8 cellular contexts compared by ENCODE assay signal in the genomic region with DNA sequence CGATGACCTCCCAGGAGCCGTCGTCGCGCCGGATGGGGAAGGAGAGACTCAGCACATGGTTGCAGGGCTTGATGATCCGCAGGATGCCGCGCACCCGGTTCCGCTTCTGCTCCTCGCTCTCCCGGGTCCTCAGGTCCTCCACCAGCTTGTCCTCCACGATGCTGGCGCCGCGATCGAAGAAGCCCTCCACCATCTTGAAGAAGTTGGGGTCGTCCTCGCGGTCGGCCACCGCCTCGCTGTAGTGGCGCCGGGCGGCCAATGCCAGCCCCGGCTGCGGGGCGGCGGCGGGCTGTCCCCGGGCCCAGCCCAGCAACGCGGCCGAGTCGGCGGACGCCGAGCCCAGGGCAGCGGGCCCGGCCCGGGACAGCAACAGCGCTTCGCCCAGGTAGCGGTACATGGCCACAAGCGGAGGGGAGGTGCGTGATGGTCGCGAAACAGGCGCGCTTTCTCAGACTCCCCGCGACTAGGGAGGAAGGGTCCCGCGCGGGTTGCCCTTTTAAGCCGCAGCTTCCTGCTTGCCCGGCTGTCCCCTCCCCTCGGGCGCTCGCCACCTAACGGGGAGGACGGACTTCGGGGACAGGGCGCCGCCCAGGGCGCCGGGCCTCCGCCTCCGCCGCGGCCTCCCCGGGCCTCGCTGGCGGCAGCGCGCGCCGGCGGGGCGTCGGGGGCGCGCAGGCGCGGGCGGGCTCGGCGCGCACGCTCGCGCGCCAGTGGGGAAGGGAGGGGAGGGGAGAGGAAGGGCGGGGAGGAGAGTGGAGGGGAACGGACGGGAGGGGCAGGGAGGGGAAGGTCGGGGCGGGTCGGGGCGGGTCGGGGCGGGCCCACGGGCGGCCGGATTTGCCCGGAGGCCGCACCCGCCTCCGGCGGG. TPM values are rescaled to one million over a fixed set of nuclear protein-coding genes. Genes with fewer than 3 reads are reported as not detected.
DNase-seq lines count a peak whose midpoint lies in the region; ATAC-seq and TF ChIP-seq lines count a peak whose summit lies in the region.

Gene GLUD1, minus strand, starts transcription at position 471 of the 868 bp plus-strand sequence. Its CDS starts 74 bp downstream, at position 397.
Gene SHLD2, plus strand, starts transcription at position 834 of the 868 bp plus-strand sequence. CDS start 56,149 bp downstream, outside the sequence.

- H3K4me1 Mint-ChIP-seq in T-helper 17 cell, result peaks cover 32% of the 10 kb centered on the region

- TF ChIP-seq CTCF in GM12875 (IDR thresholded peaks at IDR 0.05; ENCODE audit: borderline replicate concordance, insufficient read depth, low read depth, low read length) (no peak), right atrium auricular region (IDR thresholded peaks at IDR 0.05) (no peak), uterus (IDR thresholded peaks at IDR 0.05) (peak in 1 of 4 experiments; percentile 10)

- TF ChIP-seq POLR2A in uterus (IDR thresholded peaks at IDR 0.05), result peak; percentile 61 to 82

- peak within 1 kb of the TSS; percentile 95 for H3K4me3 Mint-ChIP-seq in T-helper 17 cell

- H3K36me3 Mint-ChIP-seq in T-helper 17 cell (ENCODE audit: low read depth), result no peaks in the 10 kb centered on the region

- intact Hi-C loops in uterus (cut with DNase I; ENCODE audit: low total_unique reads), result loop anchor here (10.0 kb wide), 1 partner anchor 130 kb away; the partner anchor contains the start of gene ADIRF

- ATAC-seq in HG02610 (IDR thresholded peaks at IDR 0.05; ENCODE audit: unreplicated experiment) (peak; percentile 69), T-helper 17 cell (peak; percentile 68)

- H3K4me1 ChIP-seq in right atrium auricular region (peaks cover 0 to 34% of the 10 kb centered on the region in 2 donors), uterus (peaks cover 0 to 7% of the 10 kb centered on the region in 2 donors)

- H3K27ac Mint-ChIP-seq in T-helper 17 cell, result peak within 1 kb of the TSS; percentile 96

- H3K27me3 ChIP-seq in right atrium auricular region, result no peaks in the 10 kb centered on the region
- no peaks in the 10 kb centered on the region for H3K27me3 ChIP-seq in uterus

- H3K4me3 ChIP-seq in GM12875 (ENCODE audit: low read depth, low read length), result peak within 1 kb of the TSS; percentile 89
- H3K4me3 ChIP-seq in right atrium auricular region, result peak within 1 kb of the TSS; percentile 79 to 82
- peak within 1 kb of the TSS; percentile 77 to 93 for H3K4me3 ChIP-seq in uterus

- H3K36me3 ChIP-seq in right atrium auricular region (no peaks in the 10 kb centered on the region), uterus (no peaks in the 10 kb centered on the region)

- no peaks in the 10 kb centered on the region for H3K9me3 ChIP-seq in T-helper 17 cell (ENCODE audit: control insufficient read depth, low read length, poor library complexity, severe bottlenecking)
- no peaks in the 10 kb centered on the region for H3K9me3 ChIP-seq in right atrium auricular region
- no peaks in the 10 kb centered on the region for H3K9me3 ChIP-seq in uterus

- DNase-seq in NCI-H1105 (lab: John Stamatoyannopoulos, UW), result peak; percentile 74
- DNase-seq in T-helper 17 cell, result peak; percentile 79 to 84 (median 83)
- peak; percentile 14 to 96 (median 82) for DNase-seq in amygdala (lab: John Stamatoyannopoulos, UW)
- DNase-seq in right atrium auricular region (ENCODE audit: low spot score), result peak; percentile 91
- peak; percentile 66 for DNase-seq in pulmonary artery endothelial cell (ENCODE audit: low read depth, low spot score)
- peak; percentile 83 to 88 for DNase-seq in uterus

- H3K27me3 Mint-ChIP-seq in T-helper 17 cell, result no peaks in the 10 kb centered on the region

- H3K27ac ChIP-seq in right atrium auricular region, result peak within 1 kb of the TSS; percentile 98 to 99
- H3K27ac ChIP-seq in uterus, result peak within 1 kb of the TSS; percentile 96

RNA-seq across cellular contexts. Expression of gene GLUD1, which starts in this region (rescaled TPM):
- 100 to 1,000 TPM; 107 TPM for total RNA-seq in T-helper 17 cell
- total RNA-seq in right atrium auricular region, result 10 to 100 TPM; 88.6 TPM
- total RNA-seq in pulmonary artery endothelial cell, result 224 and 228 TPM in 2 replicates
- total RNA-seq in uterus, result 100 to 1,000 TPM; 115 to 189 (median 125) TPM

RNA-seq across cellular contexts. Expression of gene SHLD2, which starts in this region (rescaled TPM):
- total RNA-seq in T-helper 17 cell, result 10 to 100 TPM; 28.9 to 31.3 TPM
- 10 to 100 TPM; 13.5 to 16.5 TPM for total RNA-seq in right atrium auricular region
- 22.2 and 28.2 TPM in 2 replicates for total RNA-seq in pulmonary artery endothelial cell
- total RNA-seq in uterus, result 10 to 100 TPM; 17.1 to 61.6 (median 30.2) TPM

Comparison
In these comparisons a context has a peak if more than half of its experiments do, and no peak if none do; other contexts are left out.
1. Peak in every context shown above with its lines: DNase-seq, ATAC-seq, H3K4me3 ChIP-seq and H3K27ac ChIP-seq.